Comparison of ENCODE assay signal across 8 cellular contexts in the genomic region with DNA sequence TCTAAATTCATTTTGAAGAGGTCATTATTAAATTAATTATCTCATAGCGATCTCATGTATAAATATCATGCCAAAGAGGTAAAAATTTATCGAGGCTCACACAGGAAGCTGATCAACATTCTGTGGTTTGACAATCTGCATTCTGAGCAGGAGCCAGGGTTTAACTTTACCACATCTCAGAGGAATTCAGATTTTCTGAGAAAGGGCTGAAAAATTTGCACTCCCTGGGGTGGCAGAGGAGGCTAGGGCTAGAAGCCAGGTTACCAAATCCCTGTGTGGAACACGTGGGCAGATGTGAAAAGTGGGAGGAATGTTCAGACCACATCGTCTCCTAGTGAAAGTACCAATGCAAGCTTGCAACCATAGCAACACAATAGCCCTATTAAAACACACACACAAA.
DNase-seq lines count a peak whose midpoint lies in the region; ATAC-seq lines count a peak whose summit lies in the region.
"Had no signal": no experiment of that assay in that cellular context is flagged by ENCODE, and none has a peak within 500 bp of the region (broad histone marks: within the 10 kb centered on the region; RNA-seq: fewer than 3 reads in every experiment).

No MANE protein-coding gene starts in this region.

- intact Hi-C loops in left cardiac atrium (cut with DNase I) = no loop called here

- DNase-seq in HS-5 (ENCODE audit: low read depth) (peak; percentile 97), left cardiac atrium (no peak), retina (no peak), D341Med (ENCODE audit: low spot score) (no peak)
- DNase-seq in activated T-cell treated with anti-CD3 and anti-CD28 coated beads, Interleukin-2, amount 50 U/mL, for 48 hours = peak; percentile 61 to 69
- peak; percentile 21 for DNase-seq in stimulated activated naive CD4-positive, alpha-beta T cell treated with Interleukin-2 at 50 U/mL for 16 hours (lab: John Stamatoyannopoulos, UW)

- ATAC-seq in left cardiac atrium (peak; percentile 89 to 93), GM19328 (IDR thresholded peaks at IDR 0.05; ENCODE audit: unreplicated experiment) (no peak)
- ATAC-seq: HCT116 had no signal

Comparison
In these comparisons a context has a peak if more than half of its experiments do, and no peak if none do; other contexts are left out.
1. DNase-seq: peak in HS-5 (single experiment), activated T-cell treated with anti-CD3 and anti-CD28 coated beads, Interleukin-2, amount 50 U/mL, for 48 hours (2 of 2) and stimulated activated naive CD4-positive, alpha-beta T cell treated with Interleukin-2 at 50 U/mL for 16 hours (single experiment); none in left cardiac atrium (single experiment), retina (single experiment) and D341Med (single experiment).